ENCODE assay signal across 7 cellular contexts in genomic region chr5:75214409-75214808, GRCh38.
"Had no signal": no experiment of that assay in that cellular context is flagged by ENCODE, and none has a peak within 500 bp of the region (broad histone marks: within the 10 kb centered on the region; RNA-seq: fewer than 3 reads in every experiment).

No MANE protein-coding gene starts in this region.

- H3K27ac Mint-ChIP-seq: GM23338, H9, IgD-negative memory B cell had no signal

- H3K27ac ChIP-seq: HL-60 had no signal

- H3K4me1 Mint-ChIP-seq: H9, IgD-negative memory B cell had no signal

- H3K4me3 Mint-ChIP-seq: GM23338, H9, IgD-negative memory B cell had no signal

- DNase-seq: H9, HCEC 1CT, KG1 had no signal

- H3K4me2 ChIP-seq: GM23338 had no signal

- ATAC-seq: GM23338, K562 had no signal

- H3K4me3 ChIP-seq: GM23338, K562 had no signal
